Comparison of ENCODE assay signal across 9 cellular contexts in the genomic region with DNA sequence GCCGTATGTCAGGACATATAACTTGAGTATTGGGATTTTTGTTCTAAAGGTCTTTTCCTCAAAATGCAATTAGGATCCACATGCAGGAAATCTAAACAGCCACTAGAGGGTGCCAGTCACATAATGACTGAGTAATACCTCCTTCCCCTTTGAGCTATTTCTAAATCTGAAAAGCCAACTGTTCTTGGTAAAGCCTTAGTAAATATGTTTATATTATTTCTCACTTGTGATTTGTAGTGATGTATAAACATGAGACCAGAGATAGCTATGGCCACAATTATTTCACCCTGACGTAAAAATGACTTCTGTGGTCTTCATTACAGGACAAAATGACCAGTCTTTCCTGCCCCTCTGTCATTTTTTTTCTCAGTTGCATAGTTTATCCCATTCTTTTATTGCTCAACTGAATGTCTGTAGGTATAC. TPM values are rescaled to one million over a fixed set of nuclear protein-coding genes. Genes with fewer than 3 reads are reported as not detected.
DNase-seq lines count a peak whose midpoint lies in the region; ATAC-seq and TF ChIP-seq lines count a peak whose summit lies in the region.
"Had no signal": no experiment of that assay in that cellular context is flagged by ENCODE, and none has a peak within 500 bp of the region (broad histone marks: within the 10 kb centered on the region; RNA-seq: fewer than 3 reads in every experiment).

No MANE protein-coding gene starts in this region.

- H3K4me1 ChIP-seq in CD8-positive, alpha-beta T cell (ENCODE audit: insufficient read depth, low read length): no peaks in the 10 kb centered on the region
- H3K4me1 ChIP-seq in liver (ENCODE audit: control insufficient read depth in 4 of 4, insufficient read depth in 4 of 4, low read length in 3 of 4): peaks cover 0 to 7% (median 4%) of the 10 kb centered on the region in 4 donors

- no peaks in the 10 kb centered on the region for H3K9me2 ChIP-seq in SU-DHL-6 (replicated peaks; ENCODE audit: insufficient read depth, low read length)

- H3K9me3 Mint-ChIP-seq in CD8-positive, alpha-beta T cell: no peaks in the 10 kb centered on the region
- H3K9me3 Mint-ChIP-seq: T-helper 1 cell treated with Interleukin-12 subunit alpha and Interleukin-12 subunit beta and Interleukin-4 antibody, amounts not matched to agents 30 μg/mL and 1 μg/mL, for 36 hours had no signal

- H2AFZ ChIP-seq in SU-DHL-6 (ENCODE audit: low read depth, low read length, severe bottlenecking): no peak overlapping the region

- POLR2A ChIA-PET in CD8-positive, alpha-beta T cell (lab: Charles Lee): interaction anchor here (1.1 kb wide), 1 partner anchor 226 kb away, joined by 4 read pairs; a partner anchor contains a TSS

- H3K27ac ChIP-seq in CD8-positive, alpha-beta T cell (ENCODE audit: low read depth, low read length): no peak overlapping the region
- no peak overlapping the region for H3K27ac ChIP-seq in SU-DHL-6 (ENCODE audit: low read depth, low read length)
- H3K27ac ChIP-seq in liver (ENCODE audit: low read depth in 1 of 2, low read length in 2 of 2): no peak overlapping the region

- peak; percentile 71 for ATAC-seq in CD8-positive, alpha-beta T cell
- ATAC-seq in GM19438 (IDR thresholded peaks at IDR 0.05; ENCODE audit: low read depth, unreplicated experiment): peak; percentile 64

- CTCF ChIA-PET in CD8-positive, alpha-beta T cell (lab: Charles Lee): interaction anchor here (0.5 to 2.3 kb wide), 49 partner anchors 8 to 1182 kb away, joined by 3 to 20 read pairs (median 4); a partner anchor contains a TSS

- no peaks in the 10 kb centered on the region for H3K27me3 ChIP-seq in CD8-positive, alpha-beta T cell (ENCODE audit: insufficient read depth, low read length)
- H3K27me3 ChIP-seq in SU-DHL-6 (ENCODE audit: low read length) (no peaks in the 10 kb centered on the region), liver (ENCODE audit: control insufficient read depth in 4 of 4, insufficient read depth in 4 of 4, low read length in 3 of 4) (no peaks in the 10 kb centered on the region)

- no peak overlapping the region for H3K27ac Mint-ChIP-seq in CD8-positive, alpha-beta T cell
- H3K27ac Mint-ChIP-seq: T-helper 1 cell treated with Interleukin-12 subunit alpha and Interleukin-12 subunit beta and Interleukin-4 antibody, amounts not matched to agents 30 μg/mL and 1 μg/mL, for 36 hours had no signal

- H3F3A ChIP-seq in SU-DHL-6 (ENCODE audit: insufficient read depth): no peaks in the 10 kb centered on the region

- peaks cover 15% of the 10 kb centered on the region for H3K36me3 Mint-ChIP-seq in CD8-positive, alpha-beta T cell

- no peaks in the 10 kb centered on the region for H4K20me1 ChIP-seq in SU-DHL-6 (ENCODE audit: low read depth, low read length)

- no peak overlapping the region for H3K9ac ChIP-seq in SU-DHL-6 (ENCODE audit: low read length)
- no peak overlapping the region for H3K9ac ChIP-seq in liver (ENCODE audit: low read depth in 1 of 2, low read length in 2 of 2)

- no peak overlapping the region for H3K4me3 ChIP-seq in CD8-positive, alpha-beta T cell (ENCODE audit: low read depth, low read length)
- H3K4me3 ChIP-seq in SU-DHL-6 (ENCODE audit: insufficient read depth, low read length, poor library complexity, severe bottlenecking): no peak overlapping the region
- H3K4me3 ChIP-seq in liver (ENCODE audit: low read depth in 1 of 3, low read length in 3 of 3): no peak overlapping the region

- H3K27me3 Mint-ChIP-seq in CD8-positive, alpha-beta T cell (ENCODE audit: low read depth): no peaks in the 10 kb centered on the region

- no peak overlapping the region for H3K4me2 ChIP-seq in SU-DHL-6 (ENCODE audit: low read depth, low read length, poor library complexity, severe bottlenecking)

- intact Hi-C loops in CD8-positive, alpha-beta T cell (cut with DNase I, micrococcal nuclease): loop anchor here (1.0 to 10.0 kb wide), 13 partner anchors 38 to 1500 kb away; a partner anchor contains a TSS

- no peak overlapping the region for H3K4me3 Mint-ChIP-seq in CD8-positive, alpha-beta T cell
- H3K4me3 Mint-ChIP-seq: T-helper 1 cell treated with Interleukin-12 subunit alpha and Interleukin-12 subunit beta and Interleukin-4 antibody, amounts not matched to agents 30 μg/mL and 1 μg/mL, for 36 hours had no signal

- WGBS in liver: 25% methylated on average over 2 of the region's 2 CpGs

- H3K36me3 ChIP-seq in CD8-positive, alpha-beta T cell (ENCODE audit: insufficient read depth, low read length): no peaks in the 10 kb centered on the region
- H3K36me3 ChIP-seq in SU-DHL-6 (ENCODE audit: low read length): no peaks in the 10 kb centered on the region
- no peaks in the 10 kb centered on the region for H3K36me3 ChIP-seq in liver (ENCODE audit: control insufficient read depth in 4 of 4, insufficient read depth in 3 of 4, low read depth in 1 of 4, low read length in 3 of 4)

- H3K4me1 Mint-ChIP-seq in CD8-positive, alpha-beta T cell (ENCODE audit: low read depth): no peaks in the 10 kb centered on the region

- TF ChIP-seq RAD21 in liver (IDR thresholded peaks at IDR 0.05): peak; percentile 98

- no peaks in the 10 kb centered on the region for H3K79me2 ChIP-seq in SU-DHL-6 (ENCODE audit: insufficient read depth, low read length)

- peak; percentile 95 for TF ChIP-seq CTCF in CD8-positive, alpha-beta T cell (IDR thresholded peaks at IDR 0.05)
- TF ChIP-seq CTCF in SU-DHL-6 (IDR thresholded peaks at IDR 0.05; ENCODE audit: insufficient read depth, low read length, poor library complexity, severe bottlenecking): peak; percentile 77
- peak; percentile 92 for TF ChIP-seq CTCF in liver (IDR thresholded peaks at IDR 0.05; ENCODE audit: low read depth, low read length, missing input control)

- peak in 5 of 7 experiments; percentile 15 to 57 (median 35) for DNase-seq in CD8-positive, alpha-beta T cell
- peak; percentile 70 for DNase-seq in NCI-H1105 treated with DMSO at 0.1 percent for 48 hours (lab: John Stamatoyannopoulos, UW)
- peak; percentile 74 for DNase-seq in cerebellar cortex (ENCODE audit: low spot score)
- peak; percentile 5 to 15 for DNase-seq in stimulated activated CD8-positive, alpha-beta memory T cell treated with anti-CD3 and anti-CD28 coated beads, Interleukin-4, amount 100 ng/mL, for 4 hours (ENCODE audit: low read depth in 2 of 2, low spot score in 1 of 2)
- DNase-seq in NCI-H1048 (lab: John Stamatoyannopoulos, UW): no peak

- no peaks in the 10 kb centered on the region for H3K9me3 ChIP-seq in CD8-positive, alpha-beta T cell (ENCODE audit: low read length)
- H3K9me3 ChIP-seq in SU-DHL-6 (ENCODE audit: insufficient read depth, low read length): no peaks in the 10 kb centered on the region
- H3K9me3 ChIP-seq in liver (ENCODE audit: control insufficient read depth in 4 of 4, low read length in 3 of 4): no peaks in the 10 kb centered on the region

TF ChIP-seq in liver, 16 proteins besides CTCF, POLR2A, EP300 and RAD21:
- TF ChIP-seq, protein P1, sequence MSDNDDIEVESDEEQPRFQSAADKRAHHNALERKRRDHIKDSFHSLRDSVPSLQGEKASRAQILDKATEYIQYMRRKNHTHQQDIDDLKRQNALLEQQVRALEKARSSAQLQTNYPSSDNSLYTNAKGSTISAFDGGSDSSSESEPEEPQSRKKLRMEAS (IDR thresholded peaks at IDR 0.05): peak; percentile 16
- TF ChIP-seq EGR1 (IDR thresholded peaks at IDR 0.05; ENCODE audit: low read depth in 2 of 2) (no peak), YY1 (IDR thresholded peaks at IDR 0.05) (no peak), FOXA1 (IDR thresholded peaks at IDR 0.05) (no peak), FOXA2 (IDR thresholded peaks at IDR 0.05) (no peak)

RNA-seq across cellular contexts. Expression of a gene that starts 41.0 kb away (rescaled TPM):
- total RNA-seq in CD8-positive, alpha-beta T cell: 10 to 100 TPM; 49.1 to 49.9 TPM
- 10 to 100 TPM; 13.5 to 20.5 TPM for total RNA-seq in liver
- polyA plus RNA-seq in liver: 10 to 100 TPM in 1 of 2 donors, 1 to 10 TPM in 1; 9.4 to 10.9 TPM
